ENCODE assay signal across 8 cellular contexts in the genomic region with DNA sequence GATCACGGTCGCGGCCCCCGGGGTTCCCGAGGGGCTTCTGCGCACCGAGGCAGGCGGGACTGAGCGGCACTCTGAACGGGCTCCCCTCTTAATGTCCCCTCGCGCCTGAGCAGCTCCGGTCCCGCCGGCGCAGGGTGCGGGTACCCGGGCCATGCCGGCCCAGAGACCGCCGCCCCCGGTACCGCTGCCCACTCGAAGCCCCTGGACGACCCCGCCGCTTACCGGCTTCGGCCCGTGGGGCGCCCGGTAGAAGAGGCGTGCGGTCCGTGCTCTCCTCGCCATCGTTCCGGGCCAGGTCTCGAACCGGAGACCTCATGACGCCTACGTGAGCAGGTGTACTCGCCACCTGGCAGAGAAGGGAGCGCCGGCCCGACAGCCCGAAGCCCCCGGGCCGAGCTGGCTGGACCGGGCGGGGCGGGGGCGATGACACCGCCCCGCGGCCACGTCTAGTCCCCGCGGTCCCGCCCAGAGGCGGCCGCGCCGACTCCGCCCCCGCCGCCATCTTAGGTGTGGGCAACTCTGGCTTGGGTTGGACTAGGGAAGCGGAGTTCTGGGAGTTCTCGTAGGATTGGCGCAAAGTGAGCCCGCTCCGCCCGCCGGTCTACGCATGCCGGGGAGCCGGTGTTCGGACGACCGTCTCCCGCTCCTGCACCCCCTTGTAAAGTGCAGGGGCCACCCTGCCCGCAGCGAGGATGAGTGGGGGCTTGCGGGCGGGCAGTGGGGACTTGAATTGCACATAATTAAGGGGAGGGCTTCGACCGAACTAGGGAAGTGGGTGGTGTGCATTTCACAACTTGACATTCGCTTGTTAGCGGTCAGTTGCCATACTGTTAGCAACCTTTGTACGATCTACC. TPM values are rescaled to one million over a fixed set of nuclear protein-coding genes. Genes with fewer than 3 reads are reported as not detected.
DNase-seq lines count a peak whose midpoint lies in the region; ATAC-seq, FAIRE-seq and TF ChIP-seq lines count a peak whose summit lies in the region.

A gene with protein sequence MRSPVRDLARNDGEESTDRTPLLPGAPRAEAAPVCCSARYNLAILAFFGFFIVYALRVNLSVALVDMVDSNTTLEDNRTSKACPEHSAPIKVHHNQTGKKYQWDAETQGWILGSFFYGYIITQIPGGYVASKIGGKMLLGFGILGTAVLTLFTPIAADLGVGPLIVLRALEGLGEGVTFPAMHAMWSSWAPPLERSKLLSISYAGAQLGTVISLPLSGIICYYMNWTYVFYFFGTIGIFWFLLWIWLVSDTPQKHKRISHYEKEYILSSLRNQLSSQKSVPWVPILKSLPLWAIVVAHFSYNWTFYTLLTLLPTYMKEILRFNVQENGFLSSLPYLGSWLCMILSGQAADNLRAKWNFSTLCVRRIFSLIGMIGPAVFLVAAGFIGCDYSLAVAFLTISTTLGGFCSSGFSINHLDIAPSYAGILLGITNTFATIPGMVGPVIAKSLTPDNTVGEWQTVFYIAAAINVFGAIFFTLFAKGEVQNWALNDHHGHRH (minus strand): TSS at position 422 of the 854 bp plus-strand sequence. CDS start 106 bp downstream, at position 316.

- peak within 1 kb of the TSS; percentile 99 for H3K9ac ChIP-seq in rectal smooth muscle tissue (ENCODE audit: low read length)

- in situ Hi-C loops in astrocyte of the cerebellum (cut with HindIII; ENCODE audit: low sequenced_read_pairs): no loop called here

- H3K27me3 ChIP-seq in rectal smooth muscle tissue (ENCODE audit: control insufficient read depth, insufficient read depth, low read length) (no peaks in the 10 kb centered on the region), vagina (no peaks in the 10 kb centered on the region)

- TF ChIP-seq POLR2A in vagina (IDR thresholded peaks at IDR 0.05): peak in 1 of 2 donors; percentile 36

- peak; percentile 90 for ATAC-seq in HG02973 (IDR thresholded peaks at IDR 0.05; ENCODE audit: unreplicated experiment)

- FAIRE-seq in GM18507 (lab: Jason Lieb, UNC): peak; percentile 88

- intact Hi-C loops in vagina (cut with DNase I): no loop called here

- H3K27ac ChIP-seq in rectal smooth muscle tissue (ENCODE audit: low read depth, low read length): peak within 1 kb of the TSS; percentile 96
- peak within 1 kb of the TSS; percentile 100 for H3K27ac ChIP-seq in vagina

- H3K9me3 ChIP-seq in vagina: no peaks in the 10 kb centered on the region

- H3K4me1 ChIP-seq in rectal smooth muscle tissue (ENCODE audit: control insufficient read depth, insufficient read depth, low read length) (no peaks in the 10 kb centered on the region), vagina (peaks cover 10% of the 10 kb centered on the region)

- H3K4me3 ChIP-seq in astrocyte of the cerebellum (ENCODE audit: low read depth, low read length) (peak within 1 kb of the TSS; percentile 96), rectal smooth muscle tissue (ENCODE audit: low read length) (peak within 1 kb of the TSS; percentile 95), vagina (peak within 1 kb of the TSS; percentile 92 to 100)

- DNase-seq in GM18507 (ENCODE audit: extremely low spot score, insufficient read length, low read depth) (peak; percentile 87), NCI-H1930 (lab: John Stamatoyannopoulos, UW) (peak; percentile 88 to 90), T-helper 22 cell (ENCODE audit: low read depth) (peak; percentile 85), astrocyte of the cerebellum (ENCODE audit: low read depth) (peak; percentile 75), hepatic stellate cell (ENCODE audit: low spot score) (peak; percentile 95), vagina (ENCODE audit: extremely low spot score in 2 of 2) (peak in 1 of 2 donors; percentile 92)

- peaks cover 3% of the 10 kb centered on the region for H3K36me3 ChIP-seq in rectal smooth muscle tissue (ENCODE audit: control insufficient read depth, insufficient read depth, low read length)
- no peaks in the 10 kb centered on the region for H3K36me3 ChIP-seq in vagina

- TF ChIP-seq CTCF in astrocyte of the cerebellum (IDR thresholded peaks at IDR 0.05; ENCODE audit: low read depth, low read length, missing control alignments) (no peak), vagina (IDR thresholded peaks at IDR 0.05) (no peak)

RNA-seq across cellular contexts. Expression of the gene that starts here (rescaled TPM):
- total RNA-seq in vagina: 10.1 TPM
